In the genomic region with DNA sequence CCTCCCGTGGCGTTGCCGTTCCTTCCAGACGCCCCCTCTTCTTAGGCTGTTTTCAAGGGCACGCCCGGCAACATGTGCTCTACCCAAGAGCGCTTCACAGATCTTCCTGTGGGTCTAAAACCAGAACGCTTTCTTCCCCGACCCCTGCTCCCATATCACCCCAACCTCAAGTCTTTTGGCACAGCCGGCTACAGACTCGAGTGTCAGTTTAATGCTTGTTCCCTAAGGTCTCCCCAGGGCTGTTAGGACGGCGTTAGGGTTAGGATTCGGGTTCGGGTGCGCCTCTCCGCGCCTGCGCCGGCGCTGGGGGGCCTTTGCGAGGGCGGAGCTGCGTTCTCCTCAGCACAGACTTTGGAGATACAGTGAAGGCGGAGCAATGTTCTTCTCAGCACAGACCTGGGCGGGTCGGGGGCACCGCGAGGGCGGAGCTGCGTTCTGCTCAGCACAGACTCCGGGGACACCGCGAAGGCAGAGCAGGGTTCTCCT, we compare ENCODE assay signal across 8 cellular contexts.
DNase-seq lines count a peak whose midpoint lies in the region; ATAC-seq and TF ChIP-seq lines count a peak whose summit lies in the region.
"Not testable (repeated sequence)": the region's sequence is repeated elsewhere in the genome, so short reads cannot be mapped to it uniquely, and the experiment has no call there.

No MANE protein-coding gene starts in this region.

- H3K36me3 ChIP-seq in ovary, result not testable (repeated sequence)

- WGBS in ovary, 3 donors, result 6 to 24% (median 14%) methylated on average over 34 of the region's 34 CpGs

- H3K27me3 ChIP-seq in ovary, result not testable (repeated sequence)

- H3K27ac Mint-ChIP-seq in activated CD8-positive, alpha-beta memory T cell treated with anti-CD3 and anti-CD28 coated beads, Interleukin-2, amount 10 ng/mL, durations not matched to agents 7 days and 5 days; stimulated activated naive B cell treated with anti-CD40 and anti-IgM and Interleukin-4, amounts not matched to agents 10 μg/mL and 1 μg/mL and 100 μg/mL, for 72 hours: not testable (repeated sequence)

- not testable (repeated sequence) for H3K9me3 ChIP-seq in ovary

- H3K27me3 Mint-ChIP-seq in activated CD8-positive, alpha-beta memory T cell treated with anti-CD3 and anti-CD28 coated beads, Interleukin-2, amount 10 ng/mL, durations not matched to agents 7 days and 5 days, result peaks cover 14% of the 10 kb centered on the region
- H3K27me3 Mint-ChIP-seq in stimulated activated naive B cell treated with anti-CD40 and anti-IgM and Interleukin-4, amounts not matched to agents 10 μg/mL and 1 μg/mL and 100 μg/mL, for 72 hours, result peaks cover 7 to 23% of the 10 kb centered on the region in 2 donors

- H3K36me3 Mint-ChIP-seq in activated CD8-positive, alpha-beta memory T cell treated with anti-CD3 and anti-CD28 coated beads, Interleukin-2, amount 10 ng/mL, durations not matched to agents 7 days and 5 days; stimulated activated naive B cell treated with anti-CD40 and anti-IgM and Interleukin-4, amounts not matched to agents 10 μg/mL and 1 μg/mL and 100 μg/mL, for 72 hours: not testable (repeated sequence)

- H3K4me1 Mint-ChIP-seq in activated CD8-positive, alpha-beta memory T cell treated with anti-CD3 and anti-CD28 coated beads, Interleukin-2, amount 10 ng/mL, durations not matched to agents 7 days and 5 days; stimulated activated naive B cell treated with anti-CD40 and anti-IgM and Interleukin-4, amounts not matched to agents 10 μg/mL and 1 μg/mL and 100 μg/mL, for 72 hours: not testable (repeated sequence)

- CTCF ChIA-PET in activated CD8-positive, alpha-beta memory T cell treated with anti-CD3 and anti-CD28 coated beads, Interleukin-2, amount 10 ng/mL, durations not matched to agents 7 days and 5 days (lab: Charles Lee), result interaction anchor here (0.6 to 2.0 kb wide), 10 partner anchors 9 to 648 kb away, joined by 3 to 29 read pairs (median 4); no protein-coding TSS in a partner anchor

- DNase-seq in COR-L47 (lab: John Stamatoyannopoulos, UW) (peak; percentile 46), NCI-H69 (lab: John Stamatoyannopoulos, UW) (peak; percentile 82), choroid plexus epithelial cell (ENCODE audit: low read depth) (peak; percentile 38), ovary (peak in 4 of 5 donors; percentile 18 to 62 (median 42))
- peak; percentile 51 for DNase-seq in activated CD8-positive, alpha-beta memory T cell treated with anti-CD3 and anti-CD28 coated beads, Interleukin-2, amount 10 ng/mL, durations not matched to agents 7 days and 5 days
- DNase-seq in stimulated activated naive B cell treated with anti-CD40 and anti-IgM and Interleukin-4, amounts not matched to agents 10 μg/mL and 1 μg/mL and 100 μg/mL, for 72 hours, result peak; percentile 11

- intact Hi-C loops in ovary (cut with DNase I), result loop anchor here in 1 of 4 donors (10.0 kb wide), 1 partner anchor 128 kb away; no protein-coding TSS in a partner anchor

- peak; percentile 87 for ATAC-seq in HG02870 (IDR thresholded peaks at IDR 0.05; ENCODE audit: unreplicated experiment)
- peak; percentile 83 for ATAC-seq in activated CD8-positive, alpha-beta memory T cell treated with anti-CD3 and anti-CD28 coated beads, Interleukin-2, amount 10 ng/mL, durations not matched to agents 7 days and 5 days
- ATAC-seq in stimulated activated naive B cell treated with anti-CD40 and anti-IgM and Interleukin-4, amounts not matched to agents 10 μg/mL and 1 μg/mL and 100 μg/mL, for 72 hours (replicated peaks), result peak; percentile 76 to 82

- not testable (repeated sequence) for H3K27ac ChIP-seq in ovary

- not testable (repeated sequence) for TF ChIP-seq CTCF in choroid plexus epithelial cell (conservative IDR thresholded peaks at IDR 0.05; ENCODE audit: low read depth, low read length); ovary (IDR thresholded peaks at IDR 0.05)

- not testable (repeated sequence) for H3K9me3 Mint-ChIP-seq in activated CD8-positive, alpha-beta memory T cell treated with anti-CD3 and anti-CD28 coated beads, Interleukin-2, amount 10 ng/mL, durations not matched to agents 7 days and 5 days (ENCODE audit: low read depth); stimulated activated naive B cell treated with anti-CD40 and anti-IgM and Interleukin-4, amounts not matched to agents 10 μg/mL and 1 μg/mL and 100 μg/mL, for 72 hours

- H3K4me3 Mint-ChIP-seq in activated CD8-positive, alpha-beta memory T cell treated with anti-CD3 and anti-CD28 coated beads, Interleukin-2, amount 10 ng/mL, durations not matched to agents 7 days and 5 days, result peak overlapping the region; percentile 55
- H3K4me3 Mint-ChIP-seq in stimulated activated naive B cell treated with anti-CD40 and anti-IgM and Interleukin-4, amounts not matched to agents 10 μg/mL and 1 μg/mL and 100 μg/mL, for 72 hours, result peak overlapping the region; percentile 57 to 79

- TF ChIP-seq POLR2A in ovary (IDR thresholded peaks at IDR 0.05), result not testable (repeated sequence)

- H3K4me3 ChIP-seq in choroid plexus epithelial cell (ENCODE audit: low read depth, low read length) (peak overlapping the region; percentile 62), iPS-11a (ENCODE audit: low read depth, low read length) (peak overlapping the region; percentile 28), ovary (peak overlapping the region; percentile 27)

- not testable (repeated sequence) for H3K4me1 ChIP-seq in ovary (ENCODE audit: insufficient read depth)

- TF ChIP-seq EP300 in ovary (IDR thresholded peaks at IDR 0.05), result not testable (repeated sequence)

Comparison
In these comparisons a context has a peak if more than half of its experiments do, and no peak if none do; other contexts are left out.
1. DNase-seq: peak in every context shown above with its lines; median percentile 82 in NCI-H69; 51 in activated CD8-positive, alpha-beta memory T cell treated with anti-CD3 and anti-CD28 coated beads, Interleukin-2, amount 10 ng/mL, durations not matched to agents 7 days and 5 days; 46 in COR-L47; 42 in ovary; 38 in choroid plexus epithelial cell; 11 in stimulated activated naive B cell treated with anti-CD40 and anti-IgM and Interleukin-4, amounts not matched to agents 10 μg/mL and 1 μg/mL and 100 μg/mL, for 72 hours.